Comparison of ENCODE assay signal across 23 cellular contexts in genomic region chr10:78932861-78933260, GRCh38.
"Had no signal": no experiment of that assay in that cellular context is flagged by ENCODE, and none has a peak within 500 bp of the region (broad histone marks: within the 10 kb centered on the region; RNA-seq: fewer than 3 reads in every experiment).

No MANE protein-coding gene starts in this region.

- H2AFZ ChIP-seq: parathyroid adenoma had no signal

- H3K36me3 ChIP-seq: ascending aorta, right atrium auricular region, suprapubic skin, tibial artery had no signal

- H3K4me3 ChIP-seq: ascending aorta, right atrium auricular region, suprapubic skin, tibial artery had no signal

- ATAC-seq: effector memory CD8-positive, alpha-beta T cell; left cardiac atrium; naive thymus-derived CD4-positive, alpha-beta T cell; stimulated activated effector memory CD8-positive, alpha-beta T cell treated with anti-CD3 and anti-CD28 coated beads, Interleukin-12 subunit alpha, Interleukin-12 subunit beta, amount 100 ng/mL, for 72 hours had no signal

- H3K9ac ChIP-seq: parathyroid adenoma had no signal

- H3K9me3 ChIP-seq: ascending aorta, right atrium auricular region, suprapubic skin, tibial artery had no signal

- DNase-seq: activated CD4-positive, alpha-beta T cell treated with anti-CD3 and anti-CD28 coated beads for 4 hours; activated CD4-positive, alpha-beta T cell treated with anti-CD3 and anti-CD28 coated beads, Interleukin-2, amount 50 U/mL, for 48 hours; activated CD8-positive, alpha-beta memory T cell treated with anti-CD3 and anti-CD28 coated beads for 24 hours; activated gamma-delta T cell; activated naive CD4-positive, alpha-beta T cell treated with anti-CD3 and anti-CD28 coated beads, Interleukin-2, amount 10 ng/mL, durations not matched to agents 7 days and 5 days; activated naive CD8-positive, alpha-beta T cell treated with anti-CD3 and anti-CD28 coated beads, Interleukin-2, amount 10 ng/mL, durations not matched to agents 7 days and 5 days; cortex of kidney; effector memory CD8-positive, alpha-beta T cell; head of caudate nucleus; hippocampal formation; left cardiac atrium; mammary epithelial cell; midbrain; naive thymus-derived CD4-positive, alpha-beta T cell; nucleus accumbens; stimulated activated CD4-positive, alpha-beta T cell treated with anti-CD3 and anti-CD28 coated beads, Interleukin-4, amount 100 ng/mL, for 1 hour; T-helper 1 cell; tibial artery had no signal

- H3K79me2 ChIP-seq: parathyroid adenoma had no signal

- H3K27ac ChIP-seq: ascending aorta, parathyroid adenoma, suprapubic skin, tibial artery had no signal

- H3K27me3 ChIP-seq: ascending aorta, right atrium auricular region, suprapubic skin, tibial artery had no signal

- H3K4me1 ChIP-seq: ascending aorta, tibial artery had no signal
